ENCODE assay signal across 17 cellular contexts in genomic region chr16:86087561-86088230, GRCh38.
DNase-seq lines count a peak whose midpoint lies in the region; ATAC-seq and TF ChIP-seq lines count a peak whose summit lies in the region.
"Had no signal": no experiment of that assay in that cellular context is flagged by ENCODE, and none has a peak within 500 bp of the region (broad histone marks: within the 10 kb centered on the region; RNA-seq: fewer than 3 reads in every experiment).

No MANE protein-coding gene starts in this region.

- no peaks in the 10 kb centered on the region for H3K4me1 Mint-ChIP-seq in chondrocyte (ENCODE audit: low read depth)

- no peak overlapping the region for H3K27ac Mint-ChIP-seq in chondrocyte (ENCODE audit: unreplicated experiment)
- H3K27ac Mint-ChIP-seq: HFFc6 had no signal

- in situ Hi-C loops in IMR-90 (cut with MboI; ENCODE audit: low sequenced_read_pairs): no loop called here
- in situ Hi-C loops in brain microvascular endothelial cell (cut with HindIII; ENCODE audit: low pct_ligation_motif_present, low sequenced_read_pairs): no loop called here

- ATAC-seq in IMR-90 (ENCODE audit: low read depth) (no peak), upper lobe of right lung (no peak), GM18873 (IDR thresholded peaks at IDR 0.05; ENCODE audit: low FRiP score, unreplicated experiment) (no peak)
- ATAC-seq: GM12878, SK-N-SH treated with all-trans-retinoic acid at 6 μM for 48 hours had no signal

- TF ChIP-seq POLR2A in IMR-90 (IDR thresholded peaks at IDR 0.05; ENCODE audit: low read depth, low read length): no peak

- CTCF ChIA-PET in IMR-90 (lab: Yijun Ruan, JAX): no interaction called here
- CTCF ChIA-PET in GM10248 (lab: Yijun Ruan, JAX): interaction anchor here (0.7 to 0.9 kb wide), 2 partner anchors 12 to 16 kb away, joined by 3 read pairs; no protein-coding TSS in a partner anchor

- H3K9me3 ChIP-seq in IMR-90 (ENCODE audit: control insufficient read depth, insufficient read depth, low read length) (no peaks in the 10 kb centered on the region), upper lobe of right lung (no peaks in the 10 kb centered on the region)

- no peaks in the 10 kb centered on the region for H3K9me1 ChIP-seq in IMR-90 (ENCODE audit: insufficient read depth, low read length)

- H3K9ac ChIP-seq in IMR-90 (ENCODE audit: low read depth, low read length): no peak overlapping the region

- H3K79me1 ChIP-seq in IMR-90 (ENCODE audit: low read depth in 1 of 2, low read length in 2 of 2): no peaks in the 10 kb centered on the region

- H3K23ac ChIP-seq in IMR-90 (ENCODE audit: low read depth, low read length): no peak overlapping the region

- no peak overlapping the region for H3K56ac ChIP-seq in IMR-90 (ENCODE audit: extremely low read depth, insufficient read depth, low read length)

- POLR2A ChIA-PET in IMR-90 (lab: Charles Lee; ENCODE audit: unreplicated experiment): no interaction called here
- POLR2A ChIA-PET in GM10248 (lab: Yijun Ruan, JAX): no interaction called here

- H4K91ac ChIP-seq in IMR-90 (ENCODE audit: insufficient read depth, low read depth, low read length): no peak overlapping the region

- H3K4me1 ChIP-seq in IMR-90 (ENCODE audit: control insufficient read depth, insufficient read depth, low read length): peaks cover 1% of the 10 kb centered on the region; the same call in 1 of the 2 replicates
- H3K4me1 ChIP-seq in upper lobe of right lung: no peaks in the 10 kb centered on the region

- 66% methylated on average over 12 of the region's 21 CpGs; no CpG with 5 or more reads in 1 of the 2 experiments for WGBS in IMR-90 (ENCODE audit: extremely low coverage in 2 of 2, insufficient read length in 1 of 2), 2 experiments

- H3K4ac ChIP-seq in IMR-90 (ENCODE audit: low read depth, low read length): no peak overlapping the region

- no peaks in the 10 kb centered on the region for H3K9me3 Mint-ChIP-seq in chondrocyte (ENCODE audit: low read depth)
- H3K9me3 Mint-ChIP-seq: HFFc6 had no signal

- H4K20me1 ChIP-seq in IMR-90 (ENCODE audit: insufficient read depth, low read length): no peaks in the 10 kb centered on the region

- no peak for TF ChIP-seq RAD21 in IMR-90 (IDR thresholded peaks at IDR 0.05; ENCODE audit: low read length)

- no peak overlapping the region for H2BK120ac ChIP-seq in IMR-90 (ENCODE audit: low read depth, low read length)

- BruUV-seq in IMR-90 (replicated peaks; lab: Mats Ljungman, UMichigan): no TSS peak

- H3K18ac ChIP-seq in IMR-90 (ENCODE audit: low read depth, low read length): no peak overlapping the region

- H3K27ac ChIP-seq in IMR-90 (ENCODE audit: insufficient read depth, low read length) (no peak overlapping the region), upper lobe of right lung (peak overlapping the region; percentile 44), brain microvascular endothelial cell (no peak overlapping the region)
- H3K27ac ChIP-seq: C4-2B had no signal

- H3K4me2 ChIP-seq in IMR-90 (ENCODE audit: low read depth, low read length): no peak overlapping the region

- H2BK20ac ChIP-seq in IMR-90 (ENCODE audit: low read depth, low read length): no peak overlapping the region

- no peak overlapping the region for H4K5ac ChIP-seq in IMR-90 (ENCODE audit: low read depth, low read length)

- H3K14ac ChIP-seq in IMR-90 (replicated peaks; ENCODE audit: low read depth, low read length): no peak overlapping the region

- peaks cover 39% of the 10 kb centered on the region for H3K27me3 Mint-ChIP-seq in chondrocyte (ENCODE audit: low read depth)

- intact Hi-C loops in IMR-90 (cut with micrococcal nuclease): no loop called here
- intact Hi-C loops in upper lobe of right lung (cut with DNase I): no loop called here

- H3K27me3 ChIP-seq in IMR-90 (ENCODE audit: control insufficient read depth, insufficient read depth, low read length) (no peaks in the 10 kb centered on the region), upper lobe of right lung (no peaks in the 10 kb centered on the region), brain microvascular endothelial cell (replicated peaks) (no peaks in the 10 kb centered on the region)

- no peak overlapping the region for H3K4me3 Mint-ChIP-seq in chondrocyte (ENCODE audit: unreplicated experiment)
- H3K4me3 Mint-ChIP-seq: HFFc6 had no signal

- H2AK5ac ChIP-seq in IMR-90 (ENCODE audit: low read depth, low read length): no peak overlapping the region; the same call in 1 of the 2 replicates

- no peak overlapping the region; the same call in 2 of the 3 replicates for H2BK15ac ChIP-seq in IMR-90 (ENCODE audit: low read depth, low read length)

- DNase-seq in IMR-90 (no peak), chondrocyte (ENCODE audit: low spot score) (peak; percentile 68), mesenteric fat pad (ENCODE audit: low spot score) (peak; percentile 82), upper lobe of right lung (peak; percentile 54), GM10248 (ENCODE audit: extremely low spot score) (no peak), brain microvascular endothelial cell (no peak)
- DNase-seq: ACHN, GDM1, HFFc6, KBM-7, NCI-H1694 treated with DMSO at 0.1 percent for 48 hours, OCI-M1, SIG-M5 had no signal

- dilution Hi-C loops in IMR-90 (cut with HindIII; ENCODE audit: low sequenced_read_pairs, unreplicated experiment): no loop called here

- no peak overlapping the region for H3K4me3 ChIP-seq in IMR-90 (ENCODE audit: insufficient read depth, low read depth, low read length)
- no peak overlapping the region for H3K4me3 ChIP-seq in upper lobe of right lung
- H3K4me3 ChIP-seq in brain microvascular endothelial cell (ENCODE audit: low read depth, low read length): no peak overlapping the region
- H3K4me3 ChIP-seq: GM12878 had no signal

- H3K36me3 ChIP-seq in IMR-90 (ENCODE audit: control insufficient read depth, insufficient read depth, low read length) (no peaks in the 10 kb centered on the region), upper lobe of right lung (no peaks in the 10 kb centered on the region), brain microvascular endothelial cell (replicated peaks) (no peaks in the 10 kb centered on the region)

- H2AK9ac ChIP-seq in IMR-90 (replicated peaks; ENCODE audit: low read depth, low read length, poor library complexity): peak overlapping the region; percentile 9

- H2AFZ ChIP-seq in IMR-90 (replicated peaks; ENCODE audit: low read length, poor library complexity): no peak overlapping the region

- no peak overlapping the region for H2BK5ac ChIP-seq in IMR-90 (ENCODE audit: low read depth, low read length, poor library complexity, severe bottlenecking)

- no peak for TF ChIP-seq CTCF in IMR-90 (conservative IDR thresholded peaks at IDR 0.05; ENCODE audit: low read depth, low read length)
- no peak for TF ChIP-seq CTCF in chondrocyte (IDR thresholded peaks at IDR 0.05)
- TF ChIP-seq CTCF in upper lobe of right lung (IDR thresholded peaks at IDR 0.05): no peak
- no peak for TF ChIP-seq CTCF in GM10248 (IDR thresholded peaks at IDR 0.05; ENCODE audit: control extremely low read depth, extremely low read depth, low read depth, missing control alignments)
- no peak for TF ChIP-seq CTCF in brain microvascular endothelial cell (IDR thresholded peaks at IDR 0.05; ENCODE audit: low read depth, low read length, missing control alignments)

- H3K36me3 Mint-ChIP-seq in chondrocyte (ENCODE audit: low read depth): no peaks in the 10 kb centered on the region

- H4K8ac ChIP-seq in IMR-90 (ENCODE audit: low read depth in 2 of 2, low read length in 2 of 2): no peak overlapping the region

TF ChIP-seq in IMR-90, 13 proteins besides CTCF, POLR2A, EP300 and RAD21:
- TF ChIP-seq NFE2L2 (IDR thresholded peaks at IDR 0.05; ENCODE audit: low read depth, low read length) (no peak), FOS (IDR thresholded peaks at IDR 0.05; ENCODE audit: low read depth, low read length) (no peak), RCOR1 (IDR thresholded peaks at IDR 0.05; ENCODE audit: insufficient replicate concordance, low read length) (no peak), SMC3 (IDR thresholded peaks at IDR 0.05; ENCODE audit: low read depth, low read length) (no peak), CHD1 (IDR thresholded peaks at IDR 0.05; ENCODE audit: low read depth, low read length) (no peak), RFX5 (IDR thresholded peaks at IDR 0.05; ENCODE audit: low read depth, low read length) (no peak), MXI1 (IDR thresholded peaks at IDR 0.05; ENCODE audit: borderline replicate concordance, low read depth, low read length) (no peak), MAFK (IDR thresholded peaks at IDR 0.05; ENCODE audit: low read depth, low read length) (no peak), MAZ (IDR thresholded peaks at IDR 0.05; ENCODE audit: borderline replicate concordance, low read depth, low read length) (no peak), ELK1 (IDR thresholded peaks at IDR 0.05; ENCODE audit: borderline replicate concordance, low read depth, low read length) (no peak), USF2 (IDR thresholded peaks at IDR 0.05; ENCODE audit: low read depth, low read length) (no peak)

Comparison
In these comparisons a context has a peak if more than half of its experiments do, and no peak if none do; other contexts are left out.
1. DNase-seq: peak in chondrocyte (single experiment), mesenteric fat pad (single experiment) and upper lobe of right lung (single experiment); none in IMR-90 (single experiment), GM10248 (single experiment) and brain microvascular endothelial cell (single experiment).